12 cellular contexts compared by ENCODE assay signal in genomic region chr14:90301122-90301521, GRCh38. TPM values are rescaled to one million over a fixed set of nuclear protein-coding genes. Genes with fewer than 3 reads are reported as not detected.
A peak's percentile ranks its signal among the peaks of the same experiment; 100 is the strongest.
DNase-seq lines count a peak whose midpoint lies in the region; ATAC-seq and TF ChIP-seq lines count a peak whose summit lies in the region.
"Had no signal": no experiment of that assay in that cellular context is flagged by ENCODE, and none has a peak within 500 bp of the region (broad histone marks: within the 10 kb centered on the region; RNA-seq: fewer than 3 reads in every experiment).

No MANE protein-coding gene starts in this region.

- H3K36me3 Mint-ChIP-seq in activated naive CD4-positive, alpha-beta T cell treated with anti-CD3 and anti-CD28 coated beads for 36 hours (ENCODE audit: low read depth): peaks cover 15% of the 10 kb centered on the region
- peaks cover 9% of the 10 kb centered on the region for H3K36me3 Mint-ChIP-seq in activated CD8-positive, alpha-beta T cell treated with anti-CD3 and anti-CD28 coated beads for 36 hours (ENCODE audit: low read depth)
- H3K36me3 Mint-ChIP-seq in Calu3 (ENCODE audit: insufficient read depth, unreplicated experiment): peaks cover 20% of the 10 kb centered on the region

- H3K27me3 Mint-ChIP-seq in activated naive CD4-positive, alpha-beta T cell treated with anti-CD3 and anti-CD28 coated beads for 36 hours (ENCODE audit: low read depth): no peaks in the 10 kb centered on the region
- no peaks in the 10 kb centered on the region for H3K27me3 Mint-ChIP-seq in activated CD8-positive, alpha-beta T cell treated with anti-CD3 and anti-CD28 coated beads for 36 hours
- H3K27me3 Mint-ChIP-seq in Calu3 (ENCODE audit: unreplicated experiment): no peaks in the 10 kb centered on the region
- H3K27me3 Mint-ChIP-seq: naive B cell had no signal

- no TSS peak for BruUV-seq in Calu3 (replicated peaks; lab: Mats Ljungman, UMichigan)

- H3K9me3 ChIP-seq in hepatocyte (ENCODE audit: low read depth): no peaks in the 10 kb centered on the region
- H3K9me3 ChIP-seq in stomach smooth muscle (ENCODE audit: control insufficient read depth in 2 of 2, low read length in 2 of 2): no peaks in the 10 kb centered on the region
- H3K9me3 ChIP-seq: uterus had no signal

- no peak overlapping the region for H2AFZ ChIP-seq in hepatocyte

- CTCF ChIA-PET in activated naive CD4-positive, alpha-beta T cell treated with anti-CD3 and anti-CD28 coated beads for 36 hours (lab: Charles Lee): interaction anchor here (0.7 to 3.0 kb wide), 9 partner anchors 8 to 457 kb away, joined by 3 to 20 read pairs (median 4); no protein-coding TSS in a partner anchor
- CTCF ChIA-PET in activated CD8-positive, alpha-beta T cell treated with anti-CD3 and anti-CD28 coated beads for 36 hours (lab: Charles Lee): interaction anchor here (0.8 to 1.3 kb wide), 14 partner anchors 9 to 457 kb away, joined by 3 to 15 read pairs (median 3); no protein-coding TSS in a partner anchor
- CTCF ChIA-PET in Calu3 (lab: Charles Lee): interaction anchor here (0.8 to 1.4 kb wide), 11 partner anchors 12 to 457 kb away, joined by 3 to 15 read pairs (median 5); partner anchors contain the start of gene CALM1

- H3K79me2 ChIP-seq in hepatocyte: no peaks in the 10 kb centered on the region

- no peaks in the 10 kb centered on the region for H4K20me1 ChIP-seq in hepatocyte (ENCODE audit: insufficient read depth, poor library complexity, severe bottlenecking)

- WGBS in hepatocyte (ENCODE audit: low lambda C conversion rate, missing lambda C conversion rate): 81% methylated on average over 6 of the region's 6 CpGs

- intact Hi-C loops in activated naive CD4-positive, alpha-beta T cell treated with anti-CD3 and anti-CD28 coated beads for 36 hours (cut with micrococcal nuclease): loop anchor here (1.0 kb wide), 3 partner anchors 98 to 396 kb away; no protein-coding TSS in a partner anchor
- intact Hi-C loops in activated CD8-positive, alpha-beta T cell treated with anti-CD3 and anti-CD28 coated beads for 36 hours (cut with micrococcal nuclease): no loop called here
- intact Hi-C loops in Calu3 (cut with micrococcal nuclease; ENCODE audit: unreplicated experiment): loop anchor here (1.0 to 5.0 kb wide), 5 partner anchors 98 to 601 kb away; no protein-coding TSS in a partner anchor

- POLR2A ChIA-PET in activated CD8-positive, alpha-beta T cell treated with anti-CD3 and anti-CD28 coated beads for 36 hours (lab: Charles Lee): interaction anchor here (1.0 to 1.5 kb wide), 2 partner anchors 14 to 82 kb away, joined by 3 read pairs; no protein-coding TSS in a partner anchor

- no peak overlapping the region for H3K4me3 ChIP-seq in hepatocyte
- H3K4me3 ChIP-seq in stomach smooth muscle (ENCODE audit: low read length in 2 of 2): no peak overlapping the region
- H3K4me3 ChIP-seq: uterus had no signal

- H3K9ac ChIP-seq in stomach smooth muscle (ENCODE audit: low read length in 2 of 2): peak overlapping the region; percentile 21 to 39

- H3K4me1 ChIP-seq in hepatocyte (ENCODE audit: insufficient read depth): peaks cover 30% of the 10 kb centered on the region
- peaks cover 17% of the 10 kb centered on the region for H3K4me1 ChIP-seq in stomach smooth muscle (ENCODE audit: control insufficient read depth, insufficient read depth, low read length)

- no peaks in the 10 kb centered on the region for H3K27me3 ChIP-seq in hepatocyte
- no peaks in the 10 kb centered on the region for H3K27me3 ChIP-seq in stomach smooth muscle (ENCODE audit: control insufficient read depth in 1 of 2, insufficient read depth in 2 of 2, low read length in 2 of 2)
- H3K27me3 ChIP-seq: uterus had no signal

- TF ChIP-seq CTCF in activated CD8-positive, alpha-beta T cell treated with anti-CD3 and anti-CD28 coated beads for 36 hours (IDR thresholded peaks at IDR 0.05): no peak
- TF ChIP-seq CTCF in hepatocyte (IDR thresholded peaks at IDR 0.05; ENCODE audit: poor library complexity): no peak
- no peak for TF ChIP-seq CTCF in Calu3 (IDR thresholded peaks at IDR 0.05; ENCODE audit: unreplicated experiment)

- peak overlapping the region; percentile 74 for H3K27ac Mint-ChIP-seq in activated naive CD4-positive, alpha-beta T cell treated with anti-CD3 and anti-CD28 coated beads for 36 hours
- peak overlapping the region; percentile 60 for H3K27ac Mint-ChIP-seq in activated CD8-positive, alpha-beta T cell treated with anti-CD3 and anti-CD28 coated beads for 36 hours
- H3K27ac Mint-ChIP-seq in Calu3 (ENCODE audit: unreplicated experiment): no peak overlapping the region

- peak overlapping the region; percentile 7 for H3K27ac ChIP-seq in hepatocyte
- peak overlapping the region; percentile 72 for H3K27ac ChIP-seq in stomach smooth muscle (ENCODE audit: low read length)

- no peak overlapping the region for H3K4me3 Mint-ChIP-seq in activated naive CD4-positive, alpha-beta T cell treated with anti-CD3 and anti-CD28 coated beads for 36 hours
- H3K4me3 Mint-ChIP-seq in activated CD8-positive, alpha-beta T cell treated with anti-CD3 and anti-CD28 coated beads for 36 hours: no peak overlapping the region
- no peak overlapping the region for H3K4me3 Mint-ChIP-seq in Calu3 (ENCODE audit: low read depth, unreplicated experiment)
- H3K4me3 Mint-ChIP-seq: activated T-helper 1 cell treated with anti-CD3 and anti-CD28 coated beads, Interleukin-12 subunit alpha, Interleukin-12 subunit beta, Interleukin-2, Interleukin-4 antibody, amounts not matched to agents 30 ng/mL and 10 ng/mL and 1 ng/mL, durations not matched to agents 14 hours and 24 hours and 36 hours; naive B cell had no signal

- no peak for ATAC-seq in activated CD8-positive, alpha-beta T cell treated with anti-CD3 and anti-CD28 coated beads for 36 hours
- ATAC-seq in GM19395 (IDR thresholded peaks at IDR 0.05; ENCODE audit: unreplicated experiment): no peak

- H3K4me1 Mint-ChIP-seq in activated naive CD4-positive, alpha-beta T cell treated with anti-CD3 and anti-CD28 coated beads for 36 hours (ENCODE audit: low read depth): peaks cover 8% of the 10 kb centered on the region
- H3K4me1 Mint-ChIP-seq in activated CD8-positive, alpha-beta T cell treated with anti-CD3 and anti-CD28 coated beads for 36 hours (ENCODE audit: low read depth): peaks cover 8% of the 10 kb centered on the region
- no peaks in the 10 kb centered on the region for H3K4me1 Mint-ChIP-seq in Calu3 (ENCODE audit: low read depth, unreplicated experiment)

- no peaks in the 10 kb centered on the region for H3K9me3 Mint-ChIP-seq in activated naive CD4-positive, alpha-beta T cell treated with anti-CD3 and anti-CD28 coated beads for 36 hours
- H3K9me3 Mint-ChIP-seq in activated CD8-positive, alpha-beta T cell treated with anti-CD3 and anti-CD28 coated beads for 36 hours: no peaks in the 10 kb centered on the region
- no peaks in the 10 kb centered on the region for H3K9me3 Mint-ChIP-seq in Calu3 (ENCODE audit: low read depth, unreplicated experiment)
- H3K9me3 Mint-ChIP-seq: activated T-helper 1 cell treated with anti-CD3 and anti-CD28 coated beads, Interleukin-12 subunit alpha, Interleukin-12 subunit beta, Interleukin-2, Interleukin-4 antibody, amounts not matched to agents 30 ng/mL and 10 ng/mL and 1 ng/mL, durations not matched to agents 14 hours and 24 hours and 36 hours had no signal

- no peaks in the 10 kb centered on the region for H3K9me2 ChIP-seq in hepatocyte (replicated peaks; ENCODE audit: insufficient read depth)

- H3K36me3 ChIP-seq in hepatocyte (replicated peaks; ENCODE audit: insufficient read depth, low read depth) (no peaks in the 10 kb centered on the region), stomach smooth muscle (ENCODE audit: control insufficient read depth in 2 of 2, insufficient read depth in 2 of 2, low read length in 2 of 2) (peaks cover 6 to 8% of the 10 kb centered on the region in 2 donors)
- H3K36me3 ChIP-seq: uterus had no signal

- no peak for DNase-seq in activated naive CD4-positive, alpha-beta T cell treated with anti-CD3 and anti-CD28 coated beads for 36 hours
- DNase-seq in activated naive CD4-positive, alpha-beta T cell treated with anti-CD3 and anti-CD28 coated beads, Interleukin-2, amount 50 U/mL, for 16 hours: no peak
- DNase-seq in activated CD8-positive, alpha-beta T cell treated with anti-CD3 and anti-CD28 coated beads for 36 hours: no peak
- DNase-seq in hepatocyte (ENCODE audit: low spot score) (no peak), retina (no peak), Calu3 (no peak)
- DNase-seq: GOT3, naive B cell, uterus had no signal

- H3K4me2 ChIP-seq in hepatocyte: no peak overlapping the region

RNA-seq across cellular contexts. Expression of gene NRDE2, which starts 30.6 kb away (rescaled TPM):
- total RNA-seq in activated naive CD4-positive, alpha-beta T cell treated with anti-CD3 and anti-CD28 coated beads for 36 hours: 10 to 100 TPM; 22.0 to 23.1 TPM
- 10 to 100 TPM; 19.2 to 21.0 TPM for total RNA-seq in activated CD8-positive, alpha-beta T cell treated with anti-CD3 and anti-CD28 coated beads for 36 hours
- total RNA-seq in hepatocyte (11.4 and 20.0 TPM in 2 replicates), Calu3 (2022) (18.3 and 19.2 TPM in 2 replicates)
- 21.9 and 27.9 TPM in 2 replicates for polyA plus RNA-seq in hepatocyte

RNA-seq across cellular contexts. Expression of gene PSMC1, which starts 44.8 kb away (rescaled TPM):
- 100 to 1,000 TPM; 102 to 105 TPM for total RNA-seq in activated naive CD4-positive, alpha-beta T cell treated with anti-CD3 and anti-CD28 coated beads for 36 hours
- total RNA-seq in activated CD8-positive, alpha-beta T cell treated with anti-CD3 and anti-CD28 coated beads for 36 hours: 100 to 1,000 TPM; 101 to 105 TPM
- 148 and 171 TPM in 2 replicates for total RNA-seq in hepatocyte
- polyA plus RNA-seq in hepatocyte: 144 and 163 TPM in 2 replicates
- total RNA-seq in Calu3 (2022): 147 and 149 TPM in 2 replicates
